In the genomic region with DNA sequence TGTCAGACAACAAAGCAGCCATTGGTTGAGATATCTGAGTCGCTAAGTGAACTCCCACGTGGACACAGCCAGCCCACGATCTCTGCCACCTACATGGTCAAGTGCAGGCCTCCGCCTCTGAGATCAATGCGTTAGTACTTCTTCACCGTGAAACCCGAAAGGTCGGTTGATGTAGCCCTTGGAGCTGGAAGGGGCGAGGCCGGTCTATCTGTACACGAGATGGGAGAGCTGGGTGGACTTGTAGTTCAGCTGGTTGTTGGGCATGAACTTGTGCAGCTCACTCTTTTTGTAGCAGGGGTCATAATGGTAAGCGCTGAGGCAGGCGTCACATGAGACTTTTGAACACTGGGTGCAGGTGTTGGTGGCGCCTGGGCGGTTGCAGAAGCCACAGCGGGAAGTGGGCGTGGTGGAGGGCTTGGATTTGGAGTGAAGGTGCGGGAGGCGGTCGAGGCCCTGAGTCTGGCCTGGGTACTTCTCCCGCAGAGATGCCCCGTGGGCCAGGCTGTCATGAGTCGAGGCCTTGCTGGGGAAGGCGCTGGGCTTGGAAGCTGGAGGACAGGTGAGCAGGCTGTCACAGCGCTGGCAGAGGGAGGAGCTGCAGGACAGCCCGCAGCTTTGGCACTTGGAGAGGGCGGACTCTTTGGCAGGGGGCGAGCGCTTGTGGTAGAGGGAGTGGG, we compare ENCODE assay signal across 1 cellular context.
A peak's percentile ranks its signal among the peaks of the same experiment; 100 is the strongest.
TF ChIP-seq lines count a peak whose summit lies in the region.

No MANE protein-coding gene starts in this region.

TF ChIP-seq in HepG2, 621 proteins besides CTCF, POLR2A, EP300 and RAD21:
- 0 out of 2 replicates have a peak, but pooled peaks have one; percentile 1 for TF ChIP-seq AHR (CRISPR knock-in tag; IDR thresholded peaks at IDR 0.05)
- TF ChIP-seq, protein P1, sequence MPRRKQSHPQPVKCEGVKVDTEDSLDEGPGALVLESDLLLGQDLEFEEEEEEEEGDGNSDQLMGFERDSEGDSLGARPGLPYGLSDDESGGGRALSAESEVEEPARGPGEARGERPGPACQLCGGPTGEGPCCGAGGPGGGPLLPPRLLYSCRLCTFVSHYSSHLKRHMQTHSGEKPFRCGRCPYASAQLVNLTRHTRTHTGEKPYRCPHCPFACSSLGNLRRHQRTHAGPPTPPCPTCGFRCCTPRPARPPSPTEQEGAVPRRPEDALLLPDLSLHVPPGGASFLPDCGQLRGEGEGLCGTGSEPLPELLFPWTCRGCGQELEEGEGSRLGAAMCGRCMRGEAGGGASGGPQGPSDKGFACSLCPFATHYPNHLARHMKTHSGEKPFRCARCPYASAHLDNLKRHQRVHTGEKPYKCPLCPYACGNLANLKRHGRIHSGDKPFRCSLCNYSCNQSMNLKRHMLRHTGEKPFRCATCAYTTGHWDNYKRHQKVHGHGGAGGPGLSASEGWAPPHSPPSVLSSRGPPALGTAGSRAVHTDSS (CRISPR knock-in tag; conservative IDR thresholded peaks at IDR 0.05): 0 out of 2 replicates have a peak, but pooled peaks have one; percentile 20
- no peak for TF ChIP-seq ZNF775 (CRISPR knock-in tag; IDR thresholded peaks at IDR 0.05; ENCODE audit: borderline replicate concordance)
- peak; percentile 65; the same call in 1 of the 2 replicates for TF ChIP-seq ZNF619 (CRISPR knock-in tag; IDR thresholded peaks at IDR 0.05)
- TF ChIP-seq, protein P2, sequence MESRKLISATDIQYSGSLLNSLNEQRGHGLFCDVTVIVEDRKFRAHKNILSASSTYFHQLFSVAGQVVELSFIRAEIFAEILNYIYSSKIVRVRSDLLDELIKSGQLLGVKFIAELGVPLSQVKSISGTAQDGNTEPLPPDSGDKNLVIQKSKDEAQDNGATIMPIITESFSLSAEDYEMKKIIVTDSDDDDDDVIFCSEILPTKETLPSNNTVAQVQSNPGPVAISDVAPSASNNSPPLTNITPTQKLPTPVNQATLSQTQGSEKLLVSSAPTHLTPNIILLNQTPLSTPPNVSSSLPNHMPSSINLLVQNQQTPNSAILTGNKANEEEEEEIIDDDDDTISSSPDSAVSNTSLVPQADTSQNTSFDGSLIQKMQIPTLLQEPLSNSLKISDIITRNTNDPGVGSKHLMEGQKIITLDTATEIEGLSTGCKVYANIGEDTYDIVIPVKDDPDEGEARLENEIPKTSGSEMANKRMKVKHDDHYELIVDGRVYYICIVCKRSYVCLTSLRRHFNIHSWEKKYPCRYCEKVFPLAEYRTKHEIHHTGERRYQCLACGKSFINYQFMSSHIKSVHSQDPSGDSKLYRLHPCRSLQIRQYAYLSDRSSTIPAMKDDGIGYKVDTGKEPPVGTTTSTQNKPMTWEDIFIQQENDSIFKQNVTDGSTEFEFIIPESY (CRISPR knock-in tag; IDR thresholded peaks at IDR 0.05): peak; percentile 79
- peak; percentile 30; the same call in 1 of the 2 replicates for TF ChIP-seq ZNF768 (CRISPR knock-in tag; IDR thresholded peaks at IDR 0.05)
- TF ChIP-seq ZC3H13 (CRISPR knock-in tag; IDR thresholded peaks at IDR 0.05): 0 out of 2 replicates have a peak, but pooled peaks have one; percentile 67
- TF ChIP-seq RNF2 (conservative IDR thresholded peaks at IDR 0.05; ENCODE audit: low read depth): no peak
- 0 out of 2 replicates have a peak, but pooled peaks have one; percentile 54 for TF ChIP-seq ZNF550 (CRISPR knock-in tag; IDR thresholded peaks at IDR 0.05; ENCODE audit: borderline replicate concordance)
- TF ChIP-seq, protein P3, sequence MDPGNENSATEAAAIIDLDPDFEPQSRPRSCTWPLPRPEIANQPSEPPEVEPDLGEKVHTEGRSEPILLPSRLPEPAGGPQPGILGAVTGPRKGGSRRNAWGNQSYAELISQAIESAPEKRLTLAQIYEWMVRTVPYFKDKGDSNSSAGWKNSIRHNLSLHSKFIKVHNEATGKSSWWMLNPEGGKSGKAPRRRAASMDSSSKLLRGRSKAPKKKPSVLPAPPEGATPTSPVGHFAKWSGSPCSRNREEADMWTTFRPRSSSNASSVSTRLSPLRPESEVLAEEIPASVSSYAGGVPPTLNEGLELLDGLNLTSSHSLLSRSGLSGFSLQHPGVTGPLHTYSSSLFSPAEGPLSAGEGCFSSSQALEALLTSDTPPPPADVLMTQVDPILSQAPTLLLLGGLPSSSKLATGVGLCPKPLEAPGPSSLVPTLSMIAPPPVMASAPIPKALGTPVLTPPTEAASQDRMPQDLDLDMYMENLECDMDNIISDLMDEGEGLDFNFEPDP (CRISPR knock-in tag; conservative IDR thresholded peaks at IDR 0.05): 0 out of 2 replicates have a peak, but pooled peaks have one; percentile 70
- peak; percentile 50 for TF ChIP-seq AGO2 (optimal IDR thresholded peaks at IDR 0.05; ENCODE audit: low read depth, low read length)
- TF ChIP-seq, protein P4, sequence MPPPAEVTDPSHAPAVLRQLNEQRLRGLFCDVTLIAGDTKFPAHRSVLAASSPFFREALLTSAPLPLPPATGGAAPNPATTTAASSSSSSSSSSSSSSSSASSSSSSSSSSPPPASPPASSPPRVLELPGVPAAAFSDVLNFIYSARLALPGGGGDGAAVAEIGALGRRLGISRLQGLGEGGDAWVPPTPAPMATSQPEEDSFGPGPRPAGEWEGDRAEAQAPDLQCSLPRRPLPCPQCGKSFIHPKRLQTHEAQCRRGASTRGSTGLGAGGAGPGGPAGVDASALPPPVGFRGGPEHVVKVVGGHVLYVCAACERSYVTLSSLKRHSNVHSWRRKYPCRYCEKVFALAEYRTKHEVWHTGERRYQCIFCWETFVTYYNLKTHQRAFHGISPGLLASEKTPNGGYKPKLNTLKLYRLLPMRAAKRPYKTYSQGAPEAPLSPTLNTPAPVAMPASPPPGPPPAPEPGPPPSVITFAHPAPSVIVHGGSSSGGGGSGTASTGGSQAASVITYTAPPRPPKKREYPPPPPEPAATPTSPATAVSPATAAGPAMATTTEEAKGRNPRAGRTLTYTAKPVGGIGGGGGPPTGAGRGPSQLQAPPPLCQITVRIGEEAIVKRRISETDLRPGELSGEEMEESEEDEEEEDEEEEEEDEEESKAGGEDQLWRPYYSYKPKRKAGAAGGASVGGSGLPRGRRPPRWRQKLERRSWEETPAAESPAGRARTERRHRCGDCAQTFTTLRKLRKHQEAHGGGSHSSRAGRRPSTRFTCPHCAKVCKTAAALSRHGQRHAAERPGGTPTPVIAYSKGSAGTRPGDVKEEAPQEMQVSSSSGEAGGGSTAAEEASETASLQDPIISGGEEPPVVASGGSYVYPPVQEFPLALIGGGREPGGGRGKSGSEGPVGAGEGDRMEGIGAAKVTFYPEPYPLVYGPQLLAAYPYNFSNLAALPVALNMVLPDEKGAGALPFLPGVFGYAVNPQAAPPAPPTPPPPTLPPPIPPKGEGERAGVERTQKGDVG (CRISPR knock-in tag; IDR thresholded peaks at IDR 0.05; ENCODE audit: borderline replicate concordance): peak; percentile 94; the same call in 1 of the 2 replicates
- no peak for TF ChIP-seq MXI1 (IDR thresholded peaks at IDR 0.05; ENCODE audit: borderline replicate concordance, low read depth, low read length)
- TF ChIP-seq PHF21A (CRISPR knock-in tag; IDR thresholded peaks at IDR 0.05): 0 out of 2 replicates have a peak, but pooled peaks have one; percentile 10
- TF ChIP-seq HOXA7 (CRISPR knock-in tag; IDR thresholded peaks at IDR 0.05): 0 out of 2 replicates have a peak, but pooled peaks have one; percentile 12
- TF ChIP-seq ZNF350 (CRISPR knock-in tag; IDR thresholded peaks at IDR 0.05; ENCODE audit: borderline replicate concordance, low read depth): 0 out of 2 replicates have a peak, but pooled peaks have one; percentile 23
- TF ChIP-seq ZNF883 (CRISPR knock-in tag; IDR thresholded peaks at IDR 0.05; ENCODE audit: not compliant biosample characterization): peak; percentile 36
- TF ChIP-seq, protein P5, sequence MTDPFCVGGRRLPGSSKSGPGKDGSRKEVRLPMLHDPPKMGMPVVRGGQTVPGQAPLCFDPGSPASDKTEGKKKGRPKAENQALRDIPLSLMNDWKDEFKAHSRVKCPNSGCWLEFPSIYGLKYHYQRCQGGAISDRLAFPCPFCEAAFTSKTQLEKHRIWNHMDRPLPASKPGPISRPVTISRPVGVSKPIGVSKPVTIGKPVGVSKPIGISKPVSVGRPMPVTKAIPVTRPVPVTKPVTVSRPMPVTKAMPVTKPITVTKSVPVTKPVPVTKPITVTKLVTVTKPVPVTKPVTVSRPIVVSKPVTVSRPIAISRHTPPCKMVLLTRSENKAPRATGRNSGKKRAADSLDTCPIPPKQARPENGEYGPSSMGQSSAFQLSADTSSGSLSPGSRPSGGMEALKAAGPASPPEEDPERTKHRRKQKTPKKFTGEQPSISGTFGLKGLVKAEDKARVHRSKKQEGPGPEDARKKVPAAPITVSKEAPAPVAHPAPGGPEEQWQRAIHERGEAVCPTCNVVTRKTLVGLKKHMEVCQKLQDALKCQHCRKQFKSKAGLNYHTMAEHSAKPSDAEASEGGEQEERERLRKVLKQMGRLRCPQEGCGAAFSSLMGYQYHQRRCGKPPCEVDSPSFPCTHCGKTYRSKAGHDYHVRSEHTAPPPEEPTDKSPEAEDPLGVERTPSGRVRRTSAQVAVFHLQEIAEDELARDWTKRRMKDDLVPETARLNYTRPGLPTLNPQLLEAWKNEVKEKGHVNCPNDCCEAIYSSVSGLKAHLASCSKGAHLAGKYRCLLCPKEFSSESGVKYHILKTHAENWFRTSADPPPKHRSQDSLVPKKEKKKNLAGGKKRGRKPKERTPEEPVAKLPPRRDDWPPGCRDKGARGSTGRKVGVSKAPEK (CRISPR knock-in tag; IDR thresholded peaks at IDR 0.05; ENCODE audit: borderline replicate concordance): no peak
- TF ChIP-seq ZNF460 (CRISPR knock-in tag; IDR thresholded peaks at IDR 0.05; ENCODE audit: borderline replicate concordance): no peak
- no peak for TF ChIP-seq TEAD3 (CRISPR knock-in tag; optimal IDR thresholded peaks at IDR 0.05; ENCODE audit: borderline replicate concordance)
- TF ChIP-seq EED (CRISPR knock-in tag; IDR thresholded peaks at IDR 0.05): 0 out of 2 replicates have a peak, but pooled peaks have one; percentile 45
- TF ChIP-seq FOXC1 (CRISPR knock-in tag; IDR thresholded peaks at IDR 0.05; ENCODE audit: borderline replicate concordance): no peak; the same call in 1 of the 2 replicates
- TF ChIP-seq, protein P6, sequence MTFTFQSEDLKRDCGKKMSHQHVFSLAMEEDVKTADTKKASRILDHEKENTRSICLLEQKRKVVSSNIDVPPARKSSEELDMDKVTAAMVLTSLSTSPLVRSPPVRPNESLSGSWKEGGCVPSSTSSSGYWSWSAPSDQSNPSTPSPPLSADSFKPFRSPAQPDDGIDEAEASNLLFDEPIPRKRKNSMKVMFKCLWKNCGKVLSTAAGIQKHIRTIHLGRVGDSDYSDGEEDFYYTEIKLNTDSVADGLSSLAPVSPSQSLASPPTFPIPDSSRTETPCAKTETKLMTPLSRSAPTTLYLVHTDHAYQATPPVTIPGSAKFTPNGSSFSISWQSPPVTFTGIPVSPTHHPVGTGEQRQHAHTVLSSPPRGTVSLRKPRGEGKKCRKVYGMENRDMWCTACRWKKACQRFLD (CRISPR knock-in tag; IDR thresholded peaks at IDR 0.05; ENCODE audit: borderline replicate concordance): 0 out of 2 replicates have a peak, but pooled peaks have one; percentile 1
- TF ChIP-seq SPEN (CRISPR knock-in tag; IDR thresholded peaks at IDR 0.05; ENCODE audit: low read depth): peak; percentile 37; the same call in 1 of the 2 replicates
- peak; percentile 93 for TF ChIP-seq ZBTB38 (CRISPR knock-in tag; IDR thresholded peaks at IDR 0.05)
- TF ChIP-seq ZNF598 (CRISPR knock-in tag; IDR thresholded peaks at IDR 0.05; ENCODE audit: borderline replicate concordance): 0 out of 2 replicates have a peak, but pooled peaks have one; percentile 81
- TF ChIP-seq ZNF572 (CRISPR knock-in tag; IDR thresholded peaks at IDR 0.05): 0 out of 2 replicates have a peak, but pooled peaks have one; percentile 67
- TF ChIP-seq, protein P7, sequence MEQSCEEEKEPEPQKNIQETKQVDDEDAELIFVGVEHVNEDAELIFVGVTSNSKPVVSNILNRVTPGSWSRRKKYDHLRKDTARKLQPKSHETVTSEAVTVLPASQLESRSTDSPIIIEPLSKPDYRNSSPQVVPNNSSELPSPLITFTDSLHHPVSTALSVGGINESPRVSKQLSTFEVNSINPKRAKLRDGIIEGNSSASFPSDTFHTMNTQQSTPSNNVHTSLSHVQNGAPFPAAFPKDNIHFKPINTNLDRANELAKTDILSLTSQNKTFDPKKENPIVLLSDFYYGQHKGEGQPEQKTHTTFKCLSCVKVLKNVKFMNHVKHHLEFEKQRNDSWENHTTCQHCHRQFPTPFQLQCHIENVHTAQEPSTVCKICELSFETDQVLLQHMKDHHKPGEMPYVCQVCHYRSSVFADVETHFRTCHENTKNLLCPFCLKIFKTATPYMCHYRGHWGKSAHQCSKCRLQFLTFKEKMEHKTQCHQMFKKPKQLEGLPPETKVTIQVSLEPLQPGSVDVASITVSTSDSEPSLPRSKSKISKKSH (CRISPR knock-in tag; IDR thresholded peaks at IDR 0.05; ENCODE audit: borderline replicate concordance): 0 out of 2 replicates have a peak, but pooled peaks have one; percentile 20
- TF ChIP-seq, protein P8, sequence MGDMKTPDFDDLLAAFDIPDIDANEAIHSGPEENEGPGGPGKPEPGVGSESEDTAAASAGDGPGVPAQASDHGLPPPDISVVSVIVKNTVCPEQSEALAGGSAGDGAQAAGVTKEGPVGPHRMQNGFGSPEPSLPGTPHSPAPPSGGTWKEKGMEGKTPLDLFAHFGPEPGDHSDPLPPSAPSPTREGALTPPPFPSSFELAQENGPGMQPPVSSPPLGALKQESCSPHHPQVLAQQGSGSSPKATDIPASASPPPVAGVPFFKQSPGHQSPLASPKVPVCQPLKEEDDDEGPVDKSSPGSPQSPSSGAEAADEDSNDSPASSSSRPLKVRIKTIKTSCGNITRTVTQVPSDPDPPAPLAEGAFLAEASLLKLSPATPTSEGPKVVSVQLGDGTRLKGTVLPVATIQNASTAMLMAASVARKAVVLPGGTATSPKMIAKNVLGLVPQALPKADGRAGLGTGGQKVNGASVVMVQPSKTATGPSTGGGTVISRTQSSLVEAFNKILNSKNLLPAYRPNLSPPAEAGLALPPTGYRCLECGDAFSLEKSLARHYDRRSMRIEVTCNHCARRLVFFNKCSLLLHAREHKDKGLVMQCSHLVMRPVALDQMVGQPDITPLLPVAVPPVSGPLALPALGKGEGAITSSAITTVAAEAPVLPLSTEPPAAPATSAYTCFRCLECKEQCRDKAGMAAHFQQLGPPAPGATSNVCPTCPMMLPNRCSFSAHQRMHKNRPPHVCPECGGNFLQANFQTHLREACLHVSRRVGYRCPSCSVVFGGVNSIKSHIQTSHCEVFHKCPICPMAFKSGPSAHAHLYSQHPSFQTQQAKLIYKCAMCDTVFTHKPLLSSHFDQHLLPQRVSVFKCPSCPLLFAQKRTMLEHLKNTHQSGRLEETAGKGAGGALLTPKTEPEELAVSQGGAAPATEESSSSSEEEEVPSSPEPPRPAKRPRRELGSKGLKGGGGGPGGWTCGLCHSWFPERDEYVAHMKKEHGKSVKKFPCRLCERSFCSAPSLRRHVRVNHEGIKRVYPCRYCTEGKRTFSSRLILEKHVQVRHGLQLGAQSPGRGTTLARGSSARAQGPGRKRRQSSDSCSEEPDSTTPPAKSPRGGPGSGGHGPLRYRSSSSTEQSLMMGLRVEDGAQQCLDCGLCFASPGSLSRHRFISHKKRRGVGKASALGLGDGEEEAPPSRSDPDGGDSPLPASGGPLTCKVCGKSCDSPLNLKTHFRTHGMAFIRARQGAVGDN (CRISPR knock-in tag; IDR thresholded peaks at IDR 0.05): peak; percentile 8; the same call in 1 of the 2 replicates
- peak; percentile 55; the same call in 1 of the 2 replicates for TF ChIP-seq HES4 (CRISPR knock-in tag; IDR thresholded peaks at IDR 0.05; ENCODE audit: borderline replicate concordance)
- TF ChIP-seq TBX2 (CRISPR knock-in tag; IDR thresholded peaks at IDR 0.05; ENCODE audit: borderline replicate concordance): 0 out of 2 replicates have a peak, but pooled peaks have one; percentile 13
- TF ChIP-seq, protein P9, sequence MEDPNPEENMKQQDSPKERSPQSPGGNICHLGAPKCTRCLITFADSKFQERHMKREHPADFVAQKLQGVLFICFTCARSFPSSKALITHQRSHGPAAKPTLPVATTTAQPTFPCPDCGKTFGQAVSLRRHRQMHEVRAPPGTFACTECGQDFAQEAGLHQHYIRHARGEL (CRISPR knock-in tag; IDR thresholded peaks at IDR 0.05): 0 out of 2 replicates have a peak, but pooled peaks have one; percentile 3
- TF ChIP-seq ZNF138 (CRISPR knock-in tag; IDR thresholded peaks at IDR 0.05; ENCODE audit: low read depth): 0 out of 2 replicates have a peak, but pooled peaks have one; percentile 33
TF ChIP-seq in HepG2: peak in this region for 26.
